In genomic region chr16:23678430-23679273, GRCh38 we compare ENCODE assay signal across 8 cellular contexts. TPM values are rescaled to one million over a fixed set of nuclear protein-coding genes. Genes with fewer than 3 reads are reported as not detected.
A peak's percentile ranks its signal among the peaks of the same experiment; 100 is the strongest.
DNase-seq lines count a peak whose midpoint lies in the region; ATAC-seq and TF ChIP-seq lines count a peak whose summit lies in the region.

TSS of gene PLK1 (plus strand) at chr16:23678889. CDS start at chr16:23678933, 44 bp downstream.

- intact Hi-C loops in CD4-positive, alpha-beta T cell (cut with DNase I, micrococcal nuclease) = loop anchor here in 1 of 2 experiments (10.0 kb wide), 1 partner anchor 356 kb away; no protein-coding TSS in a partner anchor

- H3K27me3 ChIP-seq in CD4-positive, alpha-beta T cell (ENCODE audit: control insufficient read depth, insufficient read depth, low read length) = no peaks in the 10 kb centered on the region
- H3K27me3 ChIP-seq in endodermal cell (ENCODE audit: control insufficient read depth, insufficient read depth, low read length, poor library complexity, severe bottlenecking) = no peaks in the 10 kb centered on the region

- peak within 1 kb of the TSS; percentile 32 for H3K27ac Mint-ChIP-seq in CD4-positive, alpha-beta T cell
- H3K27ac Mint-ChIP-seq in endodermal cell (peak within 1 kb of the TSS; percentile 90), mesothelial cell of epicardium (peak within 1 kb of the TSS; percentile 59)

- CTCF ChIA-PET in CD4-positive, alpha-beta T cell (lab: Charles Lee) = no interaction called here

- POLR2A ChIA-PET in CD4-positive, alpha-beta T cell (lab: Charles Lee) = interaction anchor here (1.1 kb wide), 1 partner anchor 38 kb away, joined by 4 read pairs; the partner anchor contains the start of genes DCTN5 and PALB2

- H3K9me3 Mint-ChIP-seq in CD4-positive, alpha-beta T cell = no peaks in the 10 kb centered on the region
- H3K9me3 Mint-ChIP-seq in endodermal cell = no peaks in the 10 kb centered on the region
- no peaks in the 10 kb centered on the region for H3K9me3 Mint-ChIP-seq in mesothelial cell of epicardium

- WGBS in endodermal cell (ENCODE audit: insufficient coverage in 1 of 2, insufficient read length in 1 of 2), 2 experiments = 0 to 1% methylated on average over 39 to 75 of the region's 75 CpGs

- no peaks in the 10 kb centered on the region for H3K27me3 Mint-ChIP-seq in CD4-positive, alpha-beta T cell
- H3K27me3 Mint-ChIP-seq in endodermal cell (ENCODE audit: insufficient read depth) (no peaks in the 10 kb centered on the region), mesothelial cell of epicardium (ENCODE audit: low read depth) (no peaks in the 10 kb centered on the region)

- no peaks in the 10 kb centered on the region for H3K9me3 ChIP-seq in CD4-positive, alpha-beta T cell (ENCODE audit: control insufficient read depth, low read length)
- H3K9me3 ChIP-seq in endodermal cell (ENCODE audit: control insufficient read depth, low read length) = no peaks in the 10 kb centered on the region

- H3K4me3 Mint-ChIP-seq in CD4-positive, alpha-beta T cell = peak within 1 kb of the TSS; percentile 85
- H3K4me3 Mint-ChIP-seq in endodermal cell (peak within 1 kb of the TSS; percentile 95), mesothelial cell of epicardium (peak within 1 kb of the TSS; percentile 81)

- H3K9ac ChIP-seq in endodermal cell (ENCODE audit: extremely low read depth, low read length, poor library complexity, severe bottlenecking) = peak within 1 kb of the TSS; percentile 84

- no peak for TF ChIP-seq CTCF in CD4-positive, alpha-beta T cell (IDR thresholded peaks at IDR 0.05)
- TF ChIP-seq CTCF in endodermal cell (conservative IDR thresholded peaks at IDR 0.05) = peak; percentile 65
- TF ChIP-seq CTCF in mesothelial cell of epicardium (IDR thresholded peaks at IDR 0.05; ENCODE audit: unreplicated experiment) = no peak

- H3K36me3 Mint-ChIP-seq in CD4-positive, alpha-beta T cell (ENCODE audit: low read depth) = peaks cover 14% of the 10 kb centered on the region
- H3K36me3 Mint-ChIP-seq in endodermal cell (ENCODE audit: low read depth) (peaks cover 40% of the 10 kb centered on the region), mesothelial cell of epicardium (peaks cover 7% of the 10 kb centered on the region)

- peak within 1 kb of the TSS; percentile 97 for H3K4me3 ChIP-seq in endodermal cell (ENCODE audit: low read length)

- peak; percentile 44 to 72 (median 55) for DNase-seq in CD4-positive, alpha-beta T cell
- DNase-seq in HPDE6-E6E7 (ENCODE audit: extremely low spot score) = peak; percentile 91
- peak; percentile 78 to 87 for DNase-seq in NOMO-1 (lab: John Stamatoyannopoulos, UW; ENCODE audit: unreplicated experiment in 2 of 2)
- DNase-seq in activated CD8-positive, alpha-beta memory T cell treated with anti-CD3 and anti-CD28 coated beads for 4 hours (ENCODE audit: low read depth in 2 of 2) = peak; percentile 34 to 35
- DNase-seq in endodermal cell = peak; percentile 96
- DNase-seq in mesothelial cell of epicardium (ENCODE audit: low spot score in 2 of 2, unreplicated experiment in 2 of 2) = peak; percentile 56 to 78
- peak; percentile 77 for DNase-seq in stimulated activated CD8-positive, alpha-beta memory T cell treated with anti-CD3 and anti-CD28 coated beads, Interleukin-15, amount 100 ng/mL, for 48 hours (ENCODE audit: low read depth in 2 of 2)

- H3K36me3 ChIP-seq in endodermal cell (ENCODE audit: control insufficient read depth, insufficient read depth, low read length) = peaks cover 44% of the 10 kb centered on the region

- peaks cover 20% of the 10 kb centered on the region for H3K4me1 Mint-ChIP-seq in CD4-positive, alpha-beta T cell (ENCODE audit: low read depth)
- H3K4me1 Mint-ChIP-seq in endodermal cell (peaks cover 18% of the 10 kb centered on the region), mesothelial cell of epicardium (peaks cover 22% of the 10 kb centered on the region)

- no peak within 1 kb of the TSS for H3K27ac ChIP-seq in CD4-positive, alpha-beta T cell (ENCODE audit: low read depth, low read length)
- H3K27ac ChIP-seq in endodermal cell (ENCODE audit: low read depth, low read length) = peak within 1 kb of the TSS; percentile 43

- peaks cover 9% of the 10 kb centered on the region for H3K4me1 ChIP-seq in endodermal cell (ENCODE audit: control insufficient read depth, insufficient read depth, low read length)

- ATAC-seq in CD4-positive, alpha-beta T cell (ENCODE audit: poor library complexity) = peak; percentile 99
- peak; percentile 82 for ATAC-seq in GM19397 (IDR thresholded peaks at IDR 0.05; ENCODE audit: unreplicated experiment)

RNA-seq across cellular contexts. Expression of gene PLK1, which starts in this region (rescaled TPM):
- under 1 TPM; 0.84 to 0.85 TPM for total RNA-seq in CD4-positive, alpha-beta T cell
- 100 to 1,000 TPM in 1 of 2 donors, 10 to 100 TPM in 1; 76.7 to 118 TPM for total RNA-seq in endodermal cell
- polyA plus RNA-seq in endodermal cell (2013, experiment 1 of 2) = 138 TPM
- polyA plus RNA-seq in endodermal cell (2013, experiment 2 of 2) = 132 TPM
- total RNA-seq in mesothelial cell of epicardium = 22.3 to 24.2 TPM (median 23.8 TPM) in 3 replicates

Comparison
In these comparisons a context has a peak if more than half of its experiments do, and no peak if none do; other contexts are left out.
1. RNA of gene PLK1 (total RNA-seq): 76.7 to 118 TPM in endodermal cell and 22.3 to 24.2 TPM in mesothelial cell of epicardium; 0.84 to 0.85 TPM in CD4-positive, alpha-beta T cell; every median in the first group is over 10 times any median in the second.
2. Peak in DNase-seq and ATAC-seq in CD4-positive, alpha-beta T cell; RNA of the gene not detected or under 1 TPM.
3. DNase-seq: peak in every context shown above with its lines; median percentile 96 in endodermal cell; 91 in HPDE6-E6E7; 82 in NOMO-1; 77 in stimulated activated CD8-positive, alpha-beta memory T cell treated with anti-CD3 and anti-CD28 coated beads, Interleukin-15, amount 100 ng/mL, for 48 hours; 67 in mesothelial cell of epicardium; 55 in CD4-positive, alpha-beta T cell; 34 in activated CD8-positive, alpha-beta memory T cell treated with anti-CD3 and anti-CD28 coated beads for 4 hours.
4. H3K27ac Mint-ChIP-seq: peak in every context shown above with its lines; median percentile 90 in endodermal cell; 59 in mesothelial cell of epicardium; 32 in CD4-positive, alpha-beta T cell.
5. Peak in every context shown above with its lines, with median percentiles within 50 percentile points of each other: H3K4me3 Mint-ChIP-seq.